In the genomic region with DNA sequence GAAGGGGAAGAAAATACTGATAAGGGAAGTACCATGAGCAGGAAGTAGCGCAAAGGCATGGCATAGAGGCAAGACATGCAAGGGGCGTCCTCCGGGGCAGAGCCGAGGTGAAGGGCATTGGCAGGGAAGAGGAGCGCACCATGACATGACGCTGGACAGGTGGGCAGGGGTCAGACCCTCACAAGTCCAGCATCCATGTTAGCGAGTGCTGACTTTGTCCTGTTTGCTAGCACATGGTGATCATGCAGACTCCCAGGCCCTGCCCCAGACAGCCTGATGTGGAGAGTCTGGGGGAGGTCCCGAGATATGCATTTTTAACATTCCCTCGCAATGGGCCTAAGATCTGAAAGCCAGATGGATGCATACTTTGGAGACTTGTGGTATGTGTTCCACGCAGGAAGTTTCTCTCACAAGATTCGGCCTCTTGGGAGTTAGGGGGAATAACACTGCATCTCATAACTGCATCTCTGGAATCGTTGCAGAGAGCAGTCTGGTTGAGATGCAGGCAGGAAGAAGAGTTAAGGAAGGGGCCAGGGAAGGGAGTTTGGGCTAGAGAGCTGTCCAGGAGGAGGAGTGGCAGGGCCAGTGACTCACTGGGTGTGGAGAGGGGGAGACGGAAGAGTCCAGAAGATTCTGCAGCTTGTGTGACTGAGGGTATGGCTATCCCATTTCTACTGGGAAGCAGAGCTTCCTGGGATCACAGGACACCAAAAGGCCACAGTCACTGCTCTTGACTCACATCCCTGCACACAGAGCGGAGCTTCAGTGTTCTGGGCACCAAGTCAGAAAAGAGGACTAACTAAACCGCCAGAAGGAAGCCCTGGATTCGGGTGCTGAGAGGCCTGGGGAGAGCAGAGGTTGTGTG, we compare ENCODE assay signal across 1 cellular context.
TF ChIP-seq lines count a peak whose summit lies in the region.

No MANE protein-coding gene starts in this region.

TF ChIP-seq in K562, 482 proteins besides CTCF, POLR2A, EP300 and RAD21:
- TF ChIP-seq FOSL1 (tag; conservative IDR thresholded peaks at IDR 0.05) (peak; percentile 49; the same call in 1 of the 2 replicates), FOXP1 (CRISPR knock-in tag; IDR thresholded peaks at IDR 0.05) (no peak)
